ENCODE assay signal across 9 cellular contexts in genomic region chr4:155906554-155907247, GRCh38. TPM values are rescaled to one million over a fixed set of nuclear protein-coding genes. Genes with fewer than 3 reads are reported as not detected.
DNase-seq lines count a peak whose midpoint lies in the region; ATAC-seq lines count a peak whose summit lies in the region.
"Had no signal": no experiment of that assay in that cellular context is flagged by ENCODE, and none has a peak within 500 bp of the region (broad histone marks: within the 10 kb centered on the region; RNA-seq: fewer than 3 reads in every experiment).

No MANE protein-coding gene starts in this region.

- peaks cover 34% of the 10 kb centered on the region for H3K4me1 ChIP-seq in adipocyte (ENCODE audit: control insufficient read depth, insufficient read depth, low read length)

- H3K27me3 Mint-ChIP-seq in activated CD4-positive, alpha-beta memory T cell treated with anti-CD3 and anti-CD28 coated beads, Interleukin-2, amount 10 ng/mL, durations not matched to agents 7 days and 5 days: no peaks in the 10 kb centered on the region

- no peak overlapping the region for H3K9ac ChIP-seq in adipocyte (ENCODE audit: low read length)

- H3K27ac Mint-ChIP-seq in activated CD4-positive, alpha-beta memory T cell treated with anti-CD3 and anti-CD28 coated beads, Interleukin-2, amount 10 ng/mL, durations not matched to agents 7 days and 5 days: no peak overlapping the region

- H3K4me3 Mint-ChIP-seq in activated CD4-positive, alpha-beta memory T cell treated with anti-CD3 and anti-CD28 coated beads, Interleukin-2, amount 10 ng/mL, durations not matched to agents 7 days and 5 days: no peak overlapping the region

- ATAC-seq in left lobe of liver (peak; percentile 15), HG03378 (IDR thresholded peaks at IDR 0.05; ENCODE audit: unreplicated experiment) (no peak)

- peaks cover 8% of the 10 kb centered on the region for H3K4me1 Mint-ChIP-seq in activated CD4-positive, alpha-beta memory T cell treated with anti-CD3 and anti-CD28 coated beads, Interleukin-2, amount 10 ng/mL, durations not matched to agents 7 days and 5 days

- H3K4me3 ChIP-seq in MG63 (no peak overlapping the region), adipocyte (ENCODE audit: low read length) (peak overlapping the region; percentile 60)

- CTCF ChIA-PET in activated CD4-positive, alpha-beta memory T cell treated with anti-CD3 and anti-CD28 coated beads, Interleukin-2, amount 10 ng/mL, durations not matched to agents 7 days and 5 days (lab: Charles Lee): no interaction called here

- H3K27me3 ChIP-seq in MG63 (no peaks in the 10 kb centered on the region), adipocyte (replicated peaks; ENCODE audit: control insufficient read depth, insufficient read depth, low read length) (no peaks in the 10 kb centered on the region)

- peak; percentile 4 for DNase-seq in Caki2 (ENCODE audit: low read depth)
- peak; percentile 66 for DNase-seq in MG63
- DNase-seq in adipocyte (ENCODE audit: low read depth): peak; percentile 100
- no peak for DNase-seq in left lobe of liver (ENCODE audit: low spot score)
- DNase-seq in activated CD4-positive, alpha-beta memory T cell treated with anti-CD3 and anti-CD28 coated beads, Interleukin-2, amount 10 ng/mL, durations not matched to agents 7 days and 5 days: no peak
- DNase-seq in T-helper 9 cell: no peak
- DNase-seq in DMS114 treated with DMSO at 0.1 percent for 48 hours (lab: John Stamatoyannopoulos, UW; ENCODE audit: unreplicated experiment): no peak

- H3K9me3 Mint-ChIP-seq in activated CD4-positive, alpha-beta memory T cell treated with anti-CD3 and anti-CD28 coated beads, Interleukin-2, amount 10 ng/mL, durations not matched to agents 7 days and 5 days: no peaks in the 10 kb centered on the region

- POLR2A ChIA-PET in activated CD4-positive, alpha-beta memory T cell treated with anti-CD3 and anti-CD28 coated beads, Interleukin-2, amount 10 ng/mL, durations not matched to agents 7 days and 5 days (lab: Charles Lee): no interaction called here

- H3K36me3 Mint-ChIP-seq in activated CD4-positive, alpha-beta memory T cell treated with anti-CD3 and anti-CD28 coated beads, Interleukin-2, amount 10 ng/mL, durations not matched to agents 7 days and 5 days (ENCODE audit: low read depth): no peaks in the 10 kb centered on the region

- H3K36me3 ChIP-seq in MG63 (no peaks in the 10 kb centered on the region), adipocyte (ENCODE audit: control insufficient read depth, insufficient read depth, low read length, severe bottlenecking) (no peaks in the 10 kb centered on the region)

- no peaks in the 10 kb centered on the region for H3K9me3 ChIP-seq in MG63
- no peaks in the 10 kb centered on the region for H3K9me3 ChIP-seq in adipocyte (ENCODE audit: control insufficient read depth, low read length)

- in situ Hi-C loops in Caki2 (cut with HindIII; ENCODE audit: low pct_unique_long_range_greater_than_20kb, low sequenced_read_pairs): no loop called here

RNA-seq across cellular contexts. Expression of gene TDO2, which starts 3.2 kb away (rescaled TPM):
- 2.0 and 13.0 TPM in 2 replicates for total RNA-seq in Caki2 (2014; rRNA removed; shearing (Covaris generic); ENCODE audit: low replicate concordance)
- not detected in 2 replicates for total RNA-seq in MG63 (2014; rRNA removed; shearing (Covaris generic); ENCODE audit: low replicate concordance)
- 520 TPM for total RNA-seq in left lobe of liver
- not detected for total RNA-seq in activated CD4-positive, alpha-beta memory T cell treated with anti-CD3 and anti-CD28 coated beads, Interleukin-2, amount 10 ng/mL, durations not matched to agents 7 days and 5 days
- total RNA-seq: glomerular endothelial cell had no signal

RNA-seq across cellular contexts. Expression of gene ASIC5, which starts 40.6 kb away (rescaled TPM):
- total RNA-seq in Caki2 (2014; rRNA removed; shearing (Covaris generic); ENCODE audit: low replicate concordance): not detected in 2 replicates
- total RNA-seq in MG63 (2014; rRNA removed; shearing (Covaris generic); ENCODE audit: low replicate concordance): not detected in 2 replicates
- not detected for total RNA-seq in left lobe of liver
- not detected for total RNA-seq in activated CD4-positive, alpha-beta memory T cell treated with anti-CD3 and anti-CD28 coated beads, Interleukin-2, amount 10 ng/mL, durations not matched to agents 7 days and 5 days
- total RNA-seq: glomerular endothelial cell had no signal

RNA-seq across cellular contexts. Expression of gene CTSO, which starts 47.0 kb away (rescaled TPM):
- total RNA-seq in Caki2 (2014; rRNA removed; shearing (Covaris generic); ENCODE audit: low replicate concordance): 14.2 and 17.0 TPM in 2 replicates
- 0.63 and 1.8 TPM in 2 replicates for total RNA-seq in MG63 (2014; rRNA removed; shearing (Covaris generic); ENCODE audit: low replicate concordance)
- 38.8 TPM for total RNA-seq in left lobe of liver
- 1 to 10 TPM; 5.2 to 5.3 TPM for total RNA-seq in activated CD4-positive, alpha-beta memory T cell treated with anti-CD3 and anti-CD28 coated beads, Interleukin-2, amount 10 ng/mL, durations not matched to agents 7 days and 5 days

Comparison
In these comparisons a context has a peak if more than half of its experiments do, and no peak if none do; other contexts are left out.
1. DNase-seq: peak in Caki2 (single experiment), MG63 (single experiment) and adipocyte (single experiment); none in left lobe of liver (single experiment), activated CD4-positive, alpha-beta memory T cell treated with anti-CD3 and anti-CD28 coated beads, Interleukin-2, amount 10 ng/mL, durations not matched to agents 7 days and 5 days (single experiment), T-helper 9 cell (single experiment) and DMS114 treated with DMSO at 0.1 percent for 48 hours (single experiment).
2. RNA of gene TDO2, which starts 3.2 kb away (total RNA-seq): 520 TPM in left lobe of liver (single experiment); 2.0 to 13.0 TPM in Caki2, not detected in activated CD4-positive, alpha-beta memory T cell treated with anti-CD3 and anti-CD28 coated beads, Interleukin-2, amount 10 ng/mL, durations not matched to agents 7 days and 5 days and not detected in MG63; every median in the first group is over 10 times any median in the second.